26 cellular contexts compared by ENCODE assay signal in genomic region chr19:31880283-31880682, GRCh38.
"Had no signal": no experiment of that assay in that cellular context is flagged by ENCODE, and none has a peak within 500 bp of the region (broad histone marks: within the 10 kb centered on the region; RNA-seq: fewer than 3 reads in every experiment).

No MANE protein-coding gene starts in this region.

- H3K36me3 ChIP-seq: lower lobe of right lung, neural progenitor cell, neutrophil, sigmoid colon, spleen, stomach, thyroid gland, transverse colon, upper lobe of left lung, vagina had no signal

- DNase-seq: hippocampal formation; immature natural killer cell; kidney; lower lobe of right lung; mesendoderm; naive B cell; natural killer cell; nephron progenitor cell; occipital lobe; right cardiac atrium; sigmoid colon; small intestine; spleen; stimulated activated CD4-positive, alpha-beta T cell treated with anti-CD3 and anti-CD28 coated beads, Interleukin-4, amount 100 ng/mL, for 24 hours; stimulated activated naive CD8-positive, alpha-beta T cell treated with anti-CD3 and anti-CD28 coated beads, Interleukin-15, Interleukin-2, amounts not matched to agents 100 U/mL and 50 U/mL, for 24 hours; stomach; testis; thyroid gland; transverse colon had no signal

- H3K79me2 ChIP-seq: parathyroid adenoma had no signal

- H3K4me1 ChIP-seq: lower lobe of right lung, neural progenitor cell, parathyroid adenoma, sigmoid colon, spleen, stomach, thyroid gland, transverse colon, upper lobe of left lung, vagina had no signal

- FAIRE-seq: islet of Langerhans, kidney, small intestine had no signal

- H3K27ac ChIP-seq: lower lobe of right lung, neural progenitor cell, neutrophil, parathyroid adenoma, sigmoid colon, spleen, stomach, testis, thyroid gland, transverse colon, upper lobe of left lung, vagina had no signal

- H3K9ac ChIP-seq: neural progenitor cell, parathyroid adenoma had no signal

- H2AFZ ChIP-seq: neural progenitor cell, parathyroid adenoma had no signal

- H3K9me3 ChIP-seq: lower lobe of right lung, neutrophil, stomach, testis, thyroid gland, transverse colon, upper lobe of left lung, vagina had no signal

- ATAC-seq: lower lobe of right lung; natural killer cell; stimulated activated memory B cell treated with anti-CD40 and anti-IgM and Interleukin-4, amounts not matched to agents 10 μg/mL and 1 μg/mL and 100 μg/mL, for 72 hours; stimulated activated naive CD8-positive, alpha-beta T cell treated with anti-CD3 and anti-CD28 coated beads, Interleukin-15, Interleukin-2, amounts not matched to agents 100 U/mL and 50 U/mL, for 24 hours had no signal

- H3K4me2 ChIP-seq: neural progenitor cell had no signal

- H3K4me3 ChIP-seq: lower lobe of right lung, neural progenitor cell, sigmoid colon, spleen, stomach, testis, thyroid gland, transverse colon, upper lobe of left lung, vagina had no signal

- H3K27me3 ChIP-seq: neural progenitor cell, neutrophil, sigmoid colon, spleen, stomach, testis, thyroid gland, transverse colon, upper lobe of left lung, vagina had no signal
